ENCODE assay signal across 19 cellular contexts in genomic region chr20:63610581-63611435, GRCh38. TPM values are rescaled to one million over a fixed set of nuclear protein-coding genes. Genes with fewer than 3 reads are reported as not detected.
"Had no signal": no experiment of that assay in that cellular context is flagged by ENCODE, and none has a peak within 500 bp of the region (broad histone marks: within the 10 kb centered on the region; RNA-seq: fewer than 3 reads in every experiment).

No MANE protein-coding gene starts in this region.

- H3K27ac ChIP-seq: dorsolateral prefrontal cortex, suprapubic skin, vagina, WERI-Rb-1 had no signal

- H3K27ac Mint-ChIP-seq: activated CD4-positive, alpha-beta T cell treated with anti-CD3 and anti-CD28 coated beads for 36 hours; activated naive CD8-positive, alpha-beta T cell treated with anti-CD3 and anti-CD28 coated beads for 36 hours; nephron; progenitor cell of endocrine pancreas; stimulated activated naive CD8-positive, alpha-beta T cell treated with anti-CD3 and anti-CD28 coated beads, Interleukin-15, Interleukin-2, amounts not matched to agents 100 ng/mL and 50 ng/mL, for 24 hours had no signal

- H3K27me3 ChIP-seq: dorsolateral prefrontal cortex, suprapubic skin, vagina had no signal

- H3K4me3 Mint-ChIP-seq: activated CD4-positive, alpha-beta memory T cell treated with anti-CD3 and anti-CD28 coated beads for 36 hours; activated CD4-positive, alpha-beta T cell treated with anti-CD3 and anti-CD28 coated beads for 36 hours; activated naive CD8-positive, alpha-beta T cell treated with anti-CD3 and anti-CD28 coated beads for 36 hours; nephron; stimulated activated naive CD8-positive, alpha-beta T cell treated with anti-CD3 and anti-CD28 coated beads, Interleukin-15, Interleukin-2, amounts not matched to agents 100 ng/mL and 50 ng/mL, for 24 hours had no signal

- H3K27me3 Mint-ChIP-seq: activated CD4-positive, alpha-beta memory T cell treated with anti-CD3 and anti-CD28 coated beads for 36 hours; activated CD4-positive, alpha-beta T cell treated with anti-CD3 and anti-CD28 coated beads for 36 hours; activated naive CD8-positive, alpha-beta T cell treated with anti-CD3 and anti-CD28 coated beads for 36 hours; progenitor cell of endocrine pancreas; stimulated activated naive CD8-positive, alpha-beta T cell treated with anti-CD3 and anti-CD28 coated beads, Interleukin-15, Interleukin-2, amounts not matched to agents 100 ng/mL and 50 ng/mL, for 24 hours had no signal

- H3K9me3 Mint-ChIP-seq: activated CD4-positive, alpha-beta memory T cell treated with anti-CD3 and anti-CD28 coated beads for 36 hours; activated naive CD8-positive, alpha-beta T cell treated with anti-CD3 and anti-CD28 coated beads for 36 hours; stimulated activated naive CD8-positive, alpha-beta T cell treated with anti-CD3 and anti-CD28 coated beads, Interleukin-15, Interleukin-2, amounts not matched to agents 100 ng/mL and 50 ng/mL, for 24 hours had no signal

- ATAC-seq: activated CD4-positive, alpha-beta T cell treated with anti-CD3 and anti-CD28 coated beads for 36 hours had no signal

- DNase-seq: activated CD4-positive, alpha-beta memory T cell treated with anti-CD3 and anti-CD28 coated beads for 36 hours; activated CD4-positive, alpha-beta T cell treated with anti-CD3 and anti-CD28 coated beads for 36 hours; activated naive CD8-positive, alpha-beta T cell treated with anti-CD3 and anti-CD28 coated beads for 36 hours; amniotic stem cell; dorsolateral prefrontal cortex; foreskin melanocyte; hippocampal formation; islet precursor cell; midbrain; stimulated activated CD4-positive, alpha-beta T cell treated with anti-CD3 and anti-CD28 coated beads, Interleukin-2, amount 100 ng/mL, for 24 hours; trophoblast cell; WERI-Rb-1 had no signal

- H3K9me3 ChIP-seq: suprapubic skin, vagina had no signal

- H3K4me3 ChIP-seq: dorsolateral prefrontal cortex, lung, suprapubic skin, vagina had no signal

- H3K4me1 Mint-ChIP-seq: nephron had no signal

- H3K4me1 ChIP-seq: vagina had no signal

RNA-seq across cellular contexts. Expression of gene FNDC11, which starts 56.8 kb away (rescaled TPM):
- total RNA-seq: cardiac septum, vagina had no signal
